ENCODE assay signal across 2 cellular contexts in genomic region chr18:28149810-28150420, GRCh38.
TF ChIP-seq lines count a peak whose summit lies in the region.

No MANE protein-coding gene starts in this region.

TF ChIP-seq in liver, 16 proteins besides CTCF, POLR2A, EP300 and RAD21:
- TF ChIP-seq NR2F2 (IDR thresholded peaks at IDR 0.05) = no peak

TF ChIP-seq in HepG2, 621 proteins besides CTCF, POLR2A, EP300 and RAD21:
- no peak for TF ChIP-seq ARID2 (CRISPR knock-in tag; IDR thresholded peaks at IDR 0.05; ENCODE audit: borderline replicate concordance)
- TF ChIP-seq TAF1 (CRISPR knock-in tag; IDR thresholded peaks at IDR 0.05) = no peak
- no peak for TF ChIP-seq ZNF503 (CRISPR knock-in tag; IDR thresholded peaks at IDR 0.05)
- no peak for TF ChIP-seq JARID2 (CRISPR knock-in tag; IDR thresholded peaks at IDR 0.05; ENCODE audit: insufficient replicate concordance)
- no peak for TF ChIP-seq ZIK1 (CRISPR knock-in tag; IDR thresholded peaks at IDR 0.05; ENCODE audit: borderline replicate concordance, low read depth)
- TF ChIP-seq HDAC1 (CRISPR knock-in tag; IDR thresholded peaks at IDR 0.05) = no peak
- no peak for TF ChIP-seq ZNF557 (CRISPR knock-in tag; IDR thresholded peaks at IDR 0.05)
- TF ChIP-seq TBL1XR1 (IDR thresholded peaks at IDR 0.05; ENCODE audit: borderline replicate concordance, low read length, partially characterized antibody) = no peak
- TF ChIP-seq, protein P1, sequence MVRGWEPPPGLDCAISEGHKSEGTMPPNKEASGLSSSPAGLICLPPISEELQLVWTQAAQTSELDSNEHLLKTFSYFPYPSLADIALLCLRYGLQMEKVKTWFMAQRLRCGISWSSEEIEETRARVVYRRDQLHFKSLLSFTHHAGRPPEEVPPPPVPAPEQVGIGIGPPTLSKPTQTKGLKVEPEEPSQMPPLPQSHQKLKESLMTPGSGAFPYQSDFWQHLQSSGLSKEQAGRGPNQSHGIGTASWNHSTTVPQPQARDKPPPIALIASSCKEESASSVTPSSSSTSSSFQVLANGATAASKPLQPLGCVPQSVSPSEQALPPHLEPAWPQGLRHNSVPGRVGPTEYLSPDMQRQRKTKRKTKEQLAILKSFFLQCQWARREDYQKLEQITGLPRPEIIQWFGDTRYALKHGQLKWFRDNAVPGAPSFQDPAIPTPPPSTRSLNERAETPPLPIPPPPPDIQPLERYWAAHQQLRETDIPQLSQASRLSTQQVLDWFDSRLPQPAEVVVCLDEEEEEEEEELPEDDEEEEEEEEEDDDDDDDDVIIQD (CRISPR knock-in tag; IDR thresholded peaks at IDR 0.05; ENCODE audit: low read depth) = no peak
- TF ChIP-seq, protein P2, sequence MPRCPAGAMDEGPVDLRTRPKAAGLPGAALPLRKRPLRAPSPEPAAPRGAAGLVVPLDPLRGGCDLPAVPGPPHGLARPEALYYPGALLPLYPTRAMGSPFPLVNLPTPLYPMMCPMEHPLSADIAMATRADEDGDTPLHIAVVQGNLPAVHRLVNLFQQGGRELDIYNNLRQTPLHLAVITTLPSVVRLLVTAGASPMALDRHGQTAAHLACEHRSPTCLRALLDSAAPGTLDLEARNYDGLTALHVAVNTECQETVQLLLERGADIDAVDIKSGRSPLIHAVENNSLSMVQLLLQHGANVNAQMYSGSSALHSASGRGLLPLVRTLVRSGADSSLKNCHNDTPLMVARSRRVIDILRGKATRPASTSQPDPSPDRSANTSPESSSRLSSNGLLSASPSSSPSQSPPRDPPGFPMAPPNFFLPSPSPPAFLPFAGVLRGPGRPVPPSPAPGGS (CRISPR knock-in tag; IDR thresholded peaks at IDR 0.05) = no peak
